ENCODE assay signal across 18 cellular contexts in the genomic region with DNA sequence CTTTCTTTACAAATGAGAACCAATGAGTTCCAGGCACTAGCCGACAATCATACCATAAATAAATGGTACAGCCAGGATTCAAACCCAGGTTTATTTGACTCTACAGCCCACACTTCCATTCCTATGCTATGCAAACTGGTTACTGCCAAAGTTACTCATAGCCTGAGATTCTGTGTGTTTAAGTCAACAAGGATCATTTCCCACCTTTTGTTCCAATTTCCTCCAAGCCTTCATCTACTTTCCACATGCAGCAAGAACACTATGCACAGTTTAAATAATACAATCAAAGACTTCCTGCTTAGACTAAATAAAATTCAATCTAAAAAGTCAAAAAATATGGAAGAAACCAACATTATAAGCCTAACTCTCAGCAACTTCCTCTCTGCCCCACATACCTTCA. TPM values are rescaled to one million over a fixed set of nuclear protein-coding genes. Genes with fewer than 3 reads are reported as not detected.
A peak's percentile ranks its signal among the peaks of the same experiment; 100 is the strongest.
DNase-seq lines count a peak whose midpoint lies in the region; ATAC-seq, FAIRE-seq and TF ChIP-seq lines count a peak whose summit lies in the region.
"Had no signal": no experiment of that assay in that cellular context is flagged by ENCODE, and none has a peak within 500 bp of the region (broad histone marks: within the 10 kb centered on the region; RNA-seq: fewer than 3 reads in every experiment).

No MANE protein-coding gene starts in this region.

- intact Hi-C loops in naive thymus-derived CD4-positive, alpha-beta T cell (cut with micrococcal nuclease): loop anchor here in 1 of 2 donors (2.0 kb wide), 1 partner anchor 51 kb away; no protein-coding TSS in a partner anchor

- H3K27me3 Mint-ChIP-seq in activated naive CD8-positive, alpha-beta T cell: no peaks in the 10 kb centered on the region
- no peaks in the 10 kb centered on the region for H3K27me3 Mint-ChIP-seq in activated naive CD8-positive, alpha-beta T cell treated with anti-CD3 and anti-CD28 coated beads for 36 hours
- no peaks in the 10 kb centered on the region for H3K27me3 Mint-ChIP-seq in endothelial cell (ENCODE audit: unreplicated experiment)
- no peaks in the 10 kb centered on the region for H3K27me3 Mint-ChIP-seq in naive thymus-derived CD4-positive, alpha-beta T cell

- no peak overlapping the region for H3K4me3 Mint-ChIP-seq in activated naive CD8-positive, alpha-beta T cell
- no peak overlapping the region for H3K4me3 Mint-ChIP-seq in activated naive CD8-positive, alpha-beta T cell treated with anti-CD3 and anti-CD28 coated beads for 36 hours
- no peak overlapping the region for H3K4me3 Mint-ChIP-seq in endothelial cell (ENCODE audit: unreplicated experiment)
- H3K4me3 Mint-ChIP-seq in naive thymus-derived CD4-positive, alpha-beta T cell: peak overlapping the region in 6 of 10 donors; percentile 9 to 52 (median 24)
- H3K4me3 Mint-ChIP-seq: CD14-positive monocyte; CD8-positive, alpha-beta T cell had no signal

- no peaks in the 10 kb centered on the region for H3K27me3 ChIP-seq in naive thymus-derived CD4-positive, alpha-beta T cell (ENCODE audit: control insufficient read depth in 2 of 2, insufficient read depth in 2 of 2, low read length in 2 of 2)
- H3K27me3 ChIP-seq: BLaER1 had no signal

- TF ChIP-seq POLR2A in GM12892 (IDR thresholded peaks at IDR 0.05; ENCODE audit: low read depth, low read length): no peak

- H3K36me3 ChIP-seq in naive thymus-derived CD4-positive, alpha-beta T cell (ENCODE audit: control insufficient read depth in 2 of 3, insufficient read depth in 3 of 3, low read length in 3 of 3): no peaks in the 10 kb centered on the region
- H3K36me3 ChIP-seq: BLaER1 had no signal

- CTCF ChIA-PET in naive thymus-derived CD4-positive, alpha-beta T cell (lab: Charles Lee): no interaction called here

- H3K27ac Mint-ChIP-seq in activated naive CD8-positive, alpha-beta T cell: peak overlapping the region; percentile 4
- H3K27ac Mint-ChIP-seq in activated naive CD8-positive, alpha-beta T cell treated with anti-CD3 and anti-CD28 coated beads for 36 hours: no peak overlapping the region
- H3K27ac Mint-ChIP-seq in endothelial cell (ENCODE audit: unreplicated experiment): peak overlapping the region; percentile 10
- peak overlapping the region in 5 of 9 donors; percentile 6 to 70 (median 21) for H3K27ac Mint-ChIP-seq in naive thymus-derived CD4-positive, alpha-beta T cell
- H3K27ac Mint-ChIP-seq: CD14-positive monocyte; CD8-positive, alpha-beta T cell had no signal

- peaks cover 40% of the 10 kb centered on the region for H3K4me1 Mint-ChIP-seq in activated naive CD8-positive, alpha-beta T cell (ENCODE audit: low read depth)
- H3K4me1 Mint-ChIP-seq in activated naive CD8-positive, alpha-beta T cell treated with anti-CD3 and anti-CD28 coated beads for 36 hours: peaks cover 38% of the 10 kb centered on the region
- H3K4me1 Mint-ChIP-seq in endothelial cell (ENCODE audit: unreplicated experiment): peaks cover 15% of the 10 kb centered on the region
- peaks cover 15 to 43% (median 41%) of the 10 kb centered on the region in 7 donors for H3K4me1 Mint-ChIP-seq in naive thymus-derived CD4-positive, alpha-beta T cell
- H3K4me1 Mint-ChIP-seq: CD14-positive monocyte had no signal

- no peaks in the 10 kb centered on the region for H3K9me3 Mint-ChIP-seq in activated naive CD8-positive, alpha-beta T cell (ENCODE audit: low read depth)
- no peaks in the 10 kb centered on the region for H3K9me3 Mint-ChIP-seq in activated naive CD8-positive, alpha-beta T cell treated with anti-CD3 and anti-CD28 coated beads for 36 hours
- no peaks in the 10 kb centered on the region for H3K9me3 Mint-ChIP-seq in endothelial cell (ENCODE audit: unreplicated experiment)
- H3K9me3 Mint-ChIP-seq in naive thymus-derived CD4-positive, alpha-beta T cell: peaks cover 0 to 4% (median 0%) of the 10 kb centered on the region in 11 donors
- H3K9me3 Mint-ChIP-seq: CD8-positive, alpha-beta T cell had no signal

- H3K36me3 Mint-ChIP-seq in activated naive CD8-positive, alpha-beta T cell: no peaks in the 10 kb centered on the region
- H3K36me3 Mint-ChIP-seq in activated naive CD8-positive, alpha-beta T cell treated with anti-CD3 and anti-CD28 coated beads for 36 hours: peaks cover 1% of the 10 kb centered on the region
- no peaks in the 10 kb centered on the region for H3K36me3 Mint-ChIP-seq in endothelial cell (ENCODE audit: low read depth, unreplicated experiment)
- H3K36me3 Mint-ChIP-seq in naive thymus-derived CD4-positive, alpha-beta T cell: no peaks in the 10 kb centered on the region
- H3K36me3 Mint-ChIP-seq: CD14-positive monocyte; CD8-positive, alpha-beta T cell had no signal

- H3K4me1 ChIP-seq in naive thymus-derived CD4-positive, alpha-beta T cell (ENCODE audit: control insufficient read depth in 2 of 2, insufficient read depth in 2 of 2, low read length in 2 of 2): peaks cover 6 to 26% of the 10 kb centered on the region in 2 donors

- DNase-seq in activated naive CD8-positive, alpha-beta T cell treated with anti-CD3 and anti-CD28 coated beads for 36 hours: no peak
- DNase-seq in endothelial cell (ENCODE audit: low spot score) (no peak), pulmonary artery endothelial cell (ENCODE audit: low read depth, low spot score) (peak; percentile 47), hypothalamus (lab: John Stamatoyannopoulos, UW) (no peak), GM12892 (ENCODE audit: insufficient read length) (no peak)
- DNase-seq in naive thymus-derived CD4-positive, alpha-beta T cell: peak in 1 of 9 donors; percentile 4
- DNase-seq: 8988T; Calu3; CD8-positive, alpha-beta T cell; DMS79 treated with DMSO at 0.1 percent for 48 hours; GF-D8; HCEC 1CT had no signal

- no peak for ATAC-seq in naive thymus-derived CD4-positive, alpha-beta T cell
- no peak for ATAC-seq in HG02885 (IDR thresholded peaks at IDR 0.05; ENCODE audit: poor library complexity, unreplicated experiment)
- ATAC-seq: CD8-positive, alpha-beta T cell; HepG2 had no signal

- H3K9me3 ChIP-seq in naive thymus-derived CD4-positive, alpha-beta T cell (ENCODE audit: control insufficient read depth in 2 of 3, low read length in 3 of 3): no peaks in the 10 kb centered on the region
- H3K9me3 ChIP-seq: BLaER1 had no signal

- no peak overlapping the region for H3K27ac ChIP-seq in naive thymus-derived CD4-positive, alpha-beta T cell (ENCODE audit: low read depth, low read length)
- H3K27ac ChIP-seq: BLaER1 had no signal

- TF ChIP-seq CTCF in endothelial cell (IDR thresholded peaks at IDR 0.05; ENCODE audit: unreplicated experiment): no peak

- no peak overlapping the region for H3K4me3 ChIP-seq in naive thymus-derived CD4-positive, alpha-beta T cell (ENCODE audit: low read length)
- H3K4me3 ChIP-seq: BLaER1 had no signal

- POLR2A ChIA-PET in naive thymus-derived CD4-positive, alpha-beta T cell (lab: Charles Lee): no interaction called here

- no peak for FAIRE-seq in GM12892 (lab: Jason Lieb, UNC)
- FAIRE-seq: GM19239, HepG2 had no signal

RNA-seq across cellular contexts. Expression of gene KLF12, which starts 59.2 kb away (rescaled TPM):
- total RNA-seq in activated naive CD8-positive, alpha-beta T cell treated with anti-CD3 and anti-CD28 coated beads for 36 hours: 10 to 100 TPM; 13.5 to 16.7 TPM
- total RNA-seq in endothelial cell (ENCODE audit: unreplicated experiment) (26.9 TPM), pulmonary artery endothelial cell (8.2 and 9.1 TPM in 2 replicates)
- total RNA-seq in naive thymus-derived CD4-positive, alpha-beta T cell: 10 to 100 TPM; 34.0 to 86.9 (median 81.9) TPM
- polyA plus RNA-seq in naive thymus-derived CD4-positive, alpha-beta T cell: 10 to 100 TPM; 19.9 to 24.8 TPM
- 5.7 TPM for polyA plus RNA-seq in GM12892 (2012; ENCODE audit: missing spikeins)

Comparison
In these comparisons a context has a peak if more than half of its experiments do, and no peak if none do; other contexts are left out.
1. H3K4me3 Mint-ChIP-seq: peak in naive thymus-derived CD4-positive, alpha-beta T cell (6 of 10); none in activated naive CD8-positive, alpha-beta T cell (single experiment), activated naive CD8-positive, alpha-beta T cell treated with anti-CD3 and anti-CD28 coated beads for 36 hours (single experiment) and endothelial cell (single experiment).